8 cellular contexts compared by ENCODE assay signal in genomic region chr14:75141967-75142366, GRCh38. TPM values are rescaled to one million over a fixed set of nuclear protein-coding genes. Genes with fewer than 3 reads are reported as not detected.
DNase-seq lines count a peak whose midpoint lies in the region; ATAC-seq, FAIRE-seq and TF ChIP-seq lines count a peak whose summit lies in the region.

No MANE protein-coding gene starts in this region.

- DNase-seq in NCI-H2107 treated with DMSO at 0.1 percent for 48 hours (lab: John Stamatoyannopoulos, UW; ENCODE audit: unreplicated experiment) (peak; percentile 16), NCI-H2107 (lab: John Stamatoyannopoulos, UW) (no peak), KBM-7 (peak; percentile 53), bronchial epithelial cell (ENCODE audit: low read depth) (no peak), COLO668 (lab: John Stamatoyannopoulos, UW; ENCODE audit: unreplicated experiment) (no peak)
- no peak for DNase-seq in activated CD4-positive, CD25-positive, alpha-beta regulatory T cell treated with anti-CD3 and anti-CD28 coated beads, Interleukin-2, amount 50 U/mL, for 72 hours

- no peak for FAIRE-seq in bronchial epithelial cell (lab: Jason Lieb, UNC)

- peaks cover 6% of the 10 kb centered on the region for H3K36me3 ChIP-seq in bronchial epithelial cell (ENCODE audit: control insufficient read depth, insufficient read depth, low read length)

- no peaks in the 10 kb centered on the region for H3K9me3 Mint-ChIP-seq in nephron

- in situ Hi-C loops in KBM-7 (cut with MboI; ENCODE audit: low pct_unique_long_range_greater_than_20kb, low sequenced_read_pairs) = loop anchor here (10.0 to 25.0 kb wide), 2 partner anchors 153 to 345 kb away; no protein-coding TSS in a partner anchor

- no peaks in the 10 kb centered on the region for H3K27me3 Mint-ChIP-seq in nephron (ENCODE audit: low read depth)

- H3K4me3 ChIP-seq in bronchial epithelial cell (ENCODE audit: low read depth, low read length) = no peak overlapping the region

- H3K27me3 ChIP-seq in bronchial epithelial cell (ENCODE audit: control insufficient read depth, insufficient read depth, low read length) = no peaks in the 10 kb centered on the region

- peaks cover 23% of the 10 kb centered on the region for H3K4me1 Mint-ChIP-seq in nephron

- ATAC-seq in HG03139 (IDR thresholded peaks at IDR 0.05; ENCODE audit: unreplicated experiment) = no peak

- H3K27ac Mint-ChIP-seq in nephron = no peak overlapping the region

- TF ChIP-seq CTCF in bronchial epithelial cell (IDR thresholded peaks at IDR 0.05; ENCODE audit: insufficient read depth, low read length, severe bottlenecking) = peak; percentile 21
- peak; percentile 18 to 37 (median 26) for TF ChIP-seq CTCF in nephron (IDR thresholded peaks at IDR 0.05; ENCODE audit: unreplicated experiment in 3 of 3)

- peaks cover 33% of the 10 kb centered on the region for H3K36me3 Mint-ChIP-seq in nephron (ENCODE audit: low read depth)

- H3K4me3 Mint-ChIP-seq in nephron = no peak overlapping the region

RNA-seq across cellular contexts. Expression of gene NEK9, which starts 15.1 kb away (rescaled TPM):
- 26.3 and 34.3 TPM in 2 replicates for total RNA-seq in bronchial epithelial cell

RNA-seq across cellular contexts. Expression of gene TMED10, which starts 34.4 kb away (rescaled TPM):
- total RNA-seq in bronchial epithelial cell = 244 and 363 TPM in 2 replicates

Comparison
In these comparisons a context has a peak if more than half of its experiments do, and no peak if none do; other contexts are left out.
1. DNase-seq: peak in NCI-H2107 treated with DMSO at 0.1 percent for 48 hours (single experiment) and KBM-7 (single experiment); none in NCI-H2107 (single experiment), bronchial epithelial cell (single experiment), activated CD4-positive, CD25-positive, alpha-beta regulatory T cell treated with anti-CD3 and anti-CD28 coated beads, Interleukin-2, amount 50 U/mL, for 72 hours (single experiment) and COLO668 (single experiment).